10 cellular contexts compared by ENCODE assay signal in genomic region chr13:109684836-109685602, GRCh38.
DNase-seq lines count a peak whose midpoint lies in the region; ATAC-seq and TF ChIP-seq lines count a peak whose summit lies in the region.
"Had no signal": no experiment of that assay in that cellular context is flagged by ENCODE, and none has a peak within 500 bp of the region (broad histone marks: within the 10 kb centered on the region; RNA-seq: fewer than 3 reads in every experiment).

No MANE protein-coding gene starts in this region.

- TF ChIP-seq CTCF in 22Rv1 (IDR thresholded peaks at IDR 0.05): no peak
- TF ChIP-seq CTCF in coronary artery (IDR thresholded peaks at IDR 0.05): no peak
- no peak for TF ChIP-seq CTCF in mucosa of descending colon (IDR thresholded peaks at IDR 0.05)

- peaks cover 30% of the 10 kb centered on the region for H3K4me1 ChIP-seq in mucosa of descending colon (ENCODE audit: low read depth)

- intact Hi-C loops in mucosa of descending colon (cut with DNase I, micrococcal nuclease): no loop called here

- DNase-seq in M059J (ENCODE audit: low read depth) (peak; percentile 18), coronary artery (ENCODE audit: low spot score) (no peak), mucosa of descending colon (peak in 2 of 3 donors; percentile 67 to 86), dermis blood vessel endothelial cell (no peak)
- no peak for DNase-seq in NK-92 treated with Interleukin-12 subunit alpha and Interleukin-12 subunit beta, amount 100 ng/mL, for 24 hours (lab: John Stamatoyannopoulos, UW)
- DNase-seq: retina, T-helper 17 cell had no signal

- H3K36me3 ChIP-seq in mucosa of descending colon (ENCODE audit: low read depth): no peaks in the 10 kb centered on the region

- ATAC-seq in mucosa of descending colon (peak; percentile 83), GM21529 (IDR thresholded peaks at IDR 0.05; ENCODE audit: unreplicated experiment) (no peak), HG03108 (IDR thresholded peaks at IDR 0.05; ENCODE audit: unreplicated experiment) (no peak)
- ATAC-seq: T-helper 17 cell had no signal

- H3K27ac ChIP-seq in 22Rv1 (peak overlapping the region; percentile 81), coronary artery (no peak overlapping the region)

- no peaks in the 10 kb centered on the region for H3K9me3 ChIP-seq in mucosa of descending colon

- H3K4me3 ChIP-seq in coronary artery (peak overlapping the region; percentile 30), mucosa of descending colon (no peak overlapping the region)

Comparison
In these comparisons a context has a peak if more than half of its experiments do, and no peak if none do; other contexts are left out.
1. DNase-seq: peak in M059J (single experiment) and mucosa of descending colon (2 of 3); none in coronary artery (single experiment), dermis blood vessel endothelial cell (single experiment) and NK-92 treated with Interleukin-12 subunit alpha and Interleukin-12 subunit beta, amount 100 ng/mL, for 24 hours (single experiment).